Comparison of ENCODE assay signal across 11 cellular contexts in genomic region chr5:34695275-34696032, GRCh38. TPM values are rescaled to one million over a fixed set of nuclear protein-coding genes. Genes with fewer than 3 reads are reported as not detected.
DNase-seq lines count a peak whose midpoint lies in the region; ATAC-seq and TF ChIP-seq lines count a peak whose summit lies in the region.
"Had no signal": no experiment of that assay in that cellular context is flagged by ENCODE, and none has a peak within 500 bp of the region (broad histone marks: within the 10 kb centered on the region; RNA-seq: fewer than 3 reads in every experiment).

No MANE protein-coding gene starts in this region.

- H3K4me1 ChIP-seq in thoracic aorta (ENCODE audit: control insufficient read depth in 1 of 2, low read depth in 2 of 2): peaks cover 31 to 81% of the 10 kb centered on the region in 2 donors

- no peaks in the 10 kb centered on the region for H3K27me3 ChIP-seq in thoracic aorta (replicated peaks; ENCODE audit: insufficient read depth)

- peak overlapping the region; percentile 25 for H3K4me3 Mint-ChIP-seq in activated T-cell treated with anti-CD3 and anti-CD28 coated beads, Interleukin-2, amount 50 U/mL, for 4 hours

- no peaks in the 10 kb centered on the region for H3K9me3 Mint-ChIP-seq in activated T-cell treated with anti-CD3 and anti-CD28 coated beads, Interleukin-2, amount 50 U/mL, for 4 hours

- peak in 1 of 2 donors; percentile 58 for ATAC-seq in activated T-cell treated with anti-CD3 and anti-CD28 coated beads, Interleukin-2, amount 50 U/mL, for 4 hours
- ATAC-seq in thoracic aorta (ENCODE audit: insufficient number of reproducible peaks, low FRiP score, low read depth): no peak

- no peaks in the 10 kb centered on the region for H3K36me3 ChIP-seq in thoracic aorta

- H3K27me3 Mint-ChIP-seq in activated T-cell treated with anti-CD3 and anti-CD28 coated beads, Interleukin-2, amount 50 U/mL, for 4 hours (ENCODE audit: low read depth): no peaks in the 10 kb centered on the region

- TF ChIP-seq CTCF in fibroblast of the aortic adventitia (IDR thresholded peaks at IDR 0.05; ENCODE audit: insufficient read depth, low read length): no peak
- TF ChIP-seq CTCF in thoracic aorta (IDR thresholded peaks at IDR 0.05): no peak

- no peak for DNase-seq in activated T-cell treated with anti-CD3 and anti-CD28 coated beads, Interleukin-2, amount 50 U/mL, for 4 hours
- no peak for DNase-seq in activated T-cell treated with anti-CD3 and anti-CD28 coated beads, Interleukin-2, amount 50 U/mL, for 1 hour
- peak; percentile 52 for DNase-seq in M059J (ENCODE audit: low read depth)
- DNase-seq in fibroblast of the aortic adventitia (ENCODE audit: low read depth): peak; percentile 29
- DNase-seq in thoracic aorta (ENCODE audit: low spot score): no peak
- DNase-seq in AG20443 (ENCODE audit: low spot score): no peak
- no peak for DNase-seq in SHP77 treated with DMSO at 0.1 percent for 48 hours (lab: John Stamatoyannopoulos, UW)
- no peak for DNase-seq in activated CD4-positive, alpha-beta T cell treated with anti-CD3 and anti-CD28 coated beads for 4 hours
- DNase-seq: activated effector memory CD4-positive, alpha-beta T cell treated with anti-CD3 and anti-CD28 coated beads, Interleukin-2, amount 50 U/mL, for 16 hours; AML-193; NCI-H2029 treated with DMSO at 0.1 percent for 48 hours had no signal

- peak overlapping the region; percentile 42 for H3K4me3 ChIP-seq in fibroblast of the aortic adventitia (ENCODE audit: low read depth, low read length)
- peak overlapping the region; percentile 49 for H3K4me3 ChIP-seq in thoracic aorta

- H3K27ac ChIP-seq in thoracic aorta: peak overlapping the region; percentile 34 to 50

- no peaks in the 10 kb centered on the region for H3K9me3 ChIP-seq in thoracic aorta

- peaks cover 16% of the 10 kb centered on the region for H3K4me1 Mint-ChIP-seq in activated T-cell treated with anti-CD3 and anti-CD28 coated beads, Interleukin-2, amount 50 U/mL, for 4 hours (ENCODE audit: low read depth)

- H3K36me3 Mint-ChIP-seq in activated T-cell treated with anti-CD3 and anti-CD28 coated beads, Interleukin-2, amount 50 U/mL, for 4 hours (ENCODE audit: insufficient read depth): no peaks in the 10 kb centered on the region

RNA-seq across cellular contexts. Expression of gene RAI14, which starts 39.3 kb away (rescaled TPM):
- total RNA-seq in activated T-cell treated with anti-CD3 and anti-CD28 coated beads, Interleukin-2, amount 50 U/mL, for 4 hours: 1 to 10 TPM; 4.8 to 8.7 (median 7.1) TPM
- 77.5 and 117 TPM in 2 replicates for total RNA-seq in M059J (2014; rRNA removed; shearing (Covaris generic))
- total RNA-seq in fibroblast of the aortic adventitia (ENCODE audit: low replicate concordance): 85.9 and 100 TPM in 2 replicates
- 10 to 100 TPM; 70.7 to 80.1 TPM for total RNA-seq in thoracic aorta

Comparison
In these comparisons a context has a peak if more than half of its experiments do, and no peak if none do; other contexts are left out.
1. DNase-seq: peak in M059J (single experiment) and fibroblast of the aortic adventitia (single experiment); none in activated T-cell treated with anti-CD3 and anti-CD28 coated beads, Interleukin-2, amount 50 U/mL, for 4 hours (single experiment), activated T-cell treated with anti-CD3 and anti-CD28 coated beads, Interleukin-2, amount 50 U/mL, for 1 hour (single experiment), thoracic aorta (single experiment), AG20443 (single experiment), SHP77 treated with DMSO at 0.1 percent for 48 hours (single experiment) and activated CD4-positive, alpha-beta T cell treated with anti-CD3 and anti-CD28 coated beads for 4 hours (0 of 2).